Comparison of ENCODE assay signal across 8 cellular contexts in genomic region chr10:124646483-124647352, GRCh38.
DNase-seq lines count a peak whose midpoint lies in the region; ATAC-seq and TF ChIP-seq lines count a peak whose summit lies in the region.

No MANE protein-coding gene starts in this region.

- H3K4me1 ChIP-seq in Loucy (ENCODE audit: insufficient read depth, low read length, poor library complexity, severe bottlenecking): peaks cover 49% of the 10 kb centered on the region
- H3K4me1 ChIP-seq in mucosa of rectum (ENCODE audit: control insufficient read depth in 2 of 2, insufficient read depth in 2 of 2, low read length in 2 of 2): peaks cover 34 to 55% of the 10 kb centered on the region in 2 donors
- peaks cover 35% of the 10 kb centered on the region for H3K4me1 ChIP-seq in Karpas-422 (ENCODE audit: low read length)

- H3K9me2 ChIP-seq in Loucy (replicated peaks; ENCODE audit: low read depth, low read length): no peaks in the 10 kb centered on the region
- no peaks in the 10 kb centered on the region for H3K9me2 ChIP-seq in Karpas-422 (replicated peaks; ENCODE audit: insufficient read depth, low read length)

- no peak for ATAC-seq in GM18861 (IDR thresholded peaks at IDR 0.05; ENCODE audit: unreplicated experiment)
- ATAC-seq in GM21515 (IDR thresholded peaks at IDR 0.05; ENCODE audit: unreplicated experiment): no peak

- H3K79me2 ChIP-seq in Loucy (ENCODE audit: insufficient read depth, low read length) (peaks cover 83% of the 10 kb centered on the region; the same call in 1 of the 2 replicates), Karpas-422 (ENCODE audit: low read length) (peaks cover 100% of the 10 kb centered on the region)

- no peak overlapping the region for H2AFZ ChIP-seq in Loucy (ENCODE audit: low read length)
- H2AFZ ChIP-seq in Karpas-422 (ENCODE audit: low read length): no peak overlapping the region

- H3K27ac ChIP-seq in coronary artery (peak overlapping the region; percentile 3 to 74), mucosa of rectum (ENCODE audit: low read depth in 2 of 2, low read length in 2 of 2) (peak overlapping the region; percentile 20 to 78), Karpas-422 (ENCODE audit: low read length) (no peak overlapping the region)

- no peaks in the 10 kb centered on the region for H3K27me3 ChIP-seq in Loucy (ENCODE audit: insufficient read depth, low read length, poor library complexity, severe bottlenecking)
- no peaks in the 10 kb centered on the region for H3K27me3 ChIP-seq in mucosa of rectum (ENCODE audit: control insufficient read depth in 2 of 2, insufficient read depth in 2 of 2, low read length in 2 of 2)
- H3K27me3 ChIP-seq in Karpas-422 (ENCODE audit: low read length): no peaks in the 10 kb centered on the region

- peak; percentile 79 for DNase-seq in AG10803 (ENCODE audit: low read depth)
- peak; percentile 83 for DNase-seq in coronary artery (ENCODE audit: low spot score)
- DNase-seq in Karpas-422: no peak
- no peak for DNase-seq in DMS153 (lab: John Stamatoyannopoulos, UW)

- peak overlapping the region; percentile 52 for H3K9ac ChIP-seq in Loucy (ENCODE audit: low read depth, low read length, poor library complexity, severe bottlenecking)
- H3K9ac ChIP-seq in mucosa of rectum (ENCODE audit: low read depth in 1 of 2, low read length in 2 of 2): peak overlapping the region; percentile 0 to 52
- no peak overlapping the region for H3K9ac ChIP-seq in Karpas-422 (ENCODE audit: low read length)

- no peaks in the 10 kb centered on the region for H3F3A ChIP-seq in Loucy (ENCODE audit: low read depth)

- H3K9me3 ChIP-seq in Loucy (ENCODE audit: insufficient read depth, low read depth, low read length) (no peaks in the 10 kb centered on the region), mucosa of rectum (ENCODE audit: control insufficient read depth in 2 of 2, low read length in 2 of 2) (no peaks in the 10 kb centered on the region), Karpas-422 (ENCODE audit: low read length) (no peaks in the 10 kb centered on the region)

- H3K36me3 ChIP-seq in Loucy (ENCODE audit: insufficient read depth, low read length): peaks cover 10% of the 10 kb centered on the region; the same call in 1 of the 2 replicates
- peaks cover 9 to 14% of the 10 kb centered on the region in 2 donors for H3K36me3 ChIP-seq in mucosa of rectum (ENCODE audit: control insufficient read depth in 2 of 2, insufficient read depth in 2 of 2, low read length in 2 of 2)
- H3K36me3 ChIP-seq in Karpas-422 (ENCODE audit: insufficient read depth, low read length): no peaks in the 10 kb centered on the region

- H4K20me1 ChIP-seq in Loucy (ENCODE audit: insufficient read depth, low read length, poor library complexity, severe bottlenecking): peaks cover 5% of the 10 kb centered on the region
- H4K20me1 ChIP-seq in Karpas-422 (ENCODE audit: insufficient read depth, low read depth, low read length): peaks cover 28% of the 10 kb centered on the region

- no peak for TF ChIP-seq CTCF in AG10803 (conservative IDR thresholded peaks at IDR 0.05; ENCODE audit: low read length)
- no peak for TF ChIP-seq CTCF in Loucy (conservative IDR thresholded peaks at IDR 0.05; ENCODE audit: low read length)
- no peak for TF ChIP-seq CTCF in coronary artery (IDR thresholded peaks at IDR 0.05)

- H3K4me2 ChIP-seq in Loucy (ENCODE audit: low read depth, low read length, poor library complexity, severe bottlenecking) (peak overlapping the region; percentile 66), Karpas-422 (ENCODE audit: low read depth, low read length, poor library complexity, severe bottlenecking) (no peak overlapping the region)

- H3K4me3 ChIP-seq in AG10803 (ENCODE audit: low read length): no peak overlapping the region
- H3K4me3 ChIP-seq in Loucy (ENCODE audit: low read length, poor library complexity, severe bottlenecking): no peak overlapping the region
- no peak overlapping the region for H3K4me3 ChIP-seq in coronary artery
- no peak overlapping the region for H3K4me3 ChIP-seq in mucosa of rectum (ENCODE audit: low read length in 2 of 2)
- no peak overlapping the region for H3K4me3 ChIP-seq in Karpas-422 (ENCODE audit: low read length)

Comparison
In these comparisons a context has a peak if more than half of its experiments do, and no peak if none do; other contexts are left out.
1. DNase-seq: peak in AG10803 (single experiment) and coronary artery (single experiment); none in Karpas-422 (single experiment) and DMS153 (single experiment).